ENCODE assay signal across 8 cellular contexts in the genomic region with DNA sequence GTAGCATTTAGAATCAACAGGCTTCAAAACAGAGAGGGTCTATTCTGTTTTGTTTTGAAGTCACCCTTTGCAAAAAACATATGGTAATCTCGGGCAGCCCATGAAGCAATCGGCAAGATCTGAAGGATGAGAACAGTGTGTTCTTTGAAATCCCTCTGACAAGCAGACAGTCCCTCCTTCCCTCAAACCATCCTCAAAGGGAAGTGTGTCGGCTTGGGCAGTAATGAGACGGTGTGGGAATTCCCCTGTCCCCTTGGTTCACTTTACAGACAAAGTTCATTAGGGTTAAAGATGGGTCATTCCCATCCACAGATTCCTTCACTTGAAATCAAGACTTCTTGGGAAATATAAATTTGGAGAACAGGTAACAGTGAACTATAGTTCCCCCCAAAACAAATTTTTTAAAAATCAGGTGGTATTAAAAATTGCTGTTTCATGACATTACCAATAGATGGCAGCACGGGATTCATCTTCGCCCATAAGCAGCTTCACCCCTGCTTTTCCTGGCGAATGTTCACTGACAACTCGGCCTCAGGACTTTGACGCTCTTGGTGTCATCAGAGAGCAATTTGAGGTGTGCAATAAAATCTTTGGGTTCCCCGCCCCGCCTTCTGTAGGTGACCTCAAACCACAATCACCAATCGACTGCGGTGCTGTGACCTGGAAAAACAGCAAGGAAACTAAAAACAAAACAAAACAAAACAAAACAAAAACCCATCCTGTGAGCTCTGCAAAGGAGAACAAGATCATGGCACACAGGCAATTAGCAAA.
DNase-seq lines count a peak whose midpoint lies in the region; ATAC-seq, FAIRE-seq and TF ChIP-seq lines count a peak whose summit lies in the region.

No MANE protein-coding gene starts in this region.

- H3K9ac ChIP-seq in liver (ENCODE audit: low read depth in 1 of 2, low read length in 2 of 2): peak overlapping the region in 1 of 2 donors; percentile 66

- no peak for TF ChIP-seq POLR2A in GM18505 (IDR thresholded peaks at IDR 0.05; ENCODE audit: borderline replicate concordance, extremely low read depth, insufficient read depth, insufficient read length)

- H3K27ac ChIP-seq in liver (ENCODE audit: low read depth in 1 of 2, low read length in 2 of 2): peak overlapping the region; percentile 8 to 28

- DNase-seq in NCI-H2171 (lab: John Stamatoyannopoulos, UW): peak; percentile 62
- DNase-seq in activated CD4-positive, CD25-positive, alpha-beta regulatory T cell (lab: John Stamatoyannopoulos, UW): peak in 3 of 4 experiments; percentile 13 to 37 (median 30)
- DNase-seq in cerebellar cortex (ENCODE audit: low spot score): peak; percentile 58
- peak; percentile 35 to 74 for DNase-seq in stimulated activated CD4-positive, alpha-beta T cell treated with anti-CD3 and anti-CD28 coated beads, Interleukin-4, amount 100 ng/mL, for 4 hours

- peak; percentile 78 for FAIRE-seq in A204.1 (lab: Jason Lieb, UNC)

- H3K4me1 ChIP-seq in liver (ENCODE audit: control insufficient read depth in 4 of 4, insufficient read depth in 4 of 4, low read length in 3 of 4): peaks cover 0 to 12% (median 6%) of the 10 kb centered on the region in 4 donors

- peak; percentile 87 for TF ChIP-seq CTCF in liver (IDR thresholded peaks at IDR 0.05; ENCODE audit: low read depth, low read length, missing input control)

- H3K4me3 ChIP-seq in liver (ENCODE audit: low read depth in 1 of 3, low read length in 3 of 3): no peak overlapping the region

- ATAC-seq in GM18505 (IDR thresholded peaks at IDR 0.05; ENCODE audit: unreplicated experiment): peak; percentile 70
- ATAC-seq in HG03066 (IDR thresholded peaks at IDR 0.05; ENCODE audit: low read depth, unreplicated experiment): peak; percentile 63

- H3K27me3 ChIP-seq in liver (ENCODE audit: control insufficient read depth in 4 of 4, insufficient read depth in 4 of 4, low read length in 3 of 4): no peaks in the 10 kb centered on the region

- H3K36me3 ChIP-seq in liver (ENCODE audit: control insufficient read depth in 4 of 4, insufficient read depth in 3 of 4, low read depth in 1 of 4, low read length in 3 of 4): no peaks in the 10 kb centered on the region

- H3K9me3 ChIP-seq in liver (ENCODE audit: control insufficient read depth in 4 of 4, low read length in 3 of 4): no peaks in the 10 kb centered on the region

- 2% methylated on average over 13 of the region's 13 CpGs for WGBS in liver

- TF ChIP-seq RAD21 in liver (IDR thresholded peaks at IDR 0.05): peak; percentile 97 to 98

TF ChIP-seq in liver, 16 proteins besides CTCF, POLR2A, EP300 and RAD21:
- TF ChIP-seq SP1 (IDR thresholded peaks at IDR 0.05) (peak; percentile 62), NR2F2 (IDR thresholded peaks at IDR 0.05) (no peak), TAF1 (conservative IDR thresholded peaks at IDR 0.05) (no peak), YY1 (IDR thresholded peaks at IDR 0.05) (peak; percentile 26), HNF4G (IDR thresholded peaks at IDR 0.05) (peak; percentile 53), RXRA (IDR thresholded peaks at IDR 0.05) (peak; percentile 51 to 69), FOXA1 (IDR thresholded peaks at IDR 0.05) (no peak), GABPA (IDR thresholded peaks at IDR 0.05 in 1 of 2, conservative IDR thresholded peaks at IDR 0.05 in 1 of 2) (no peak), EGR1 (IDR thresholded peaks at IDR 0.05; ENCODE audit: low read depth in 2 of 2) (no peak), HNF4A (conservative IDR thresholded peaks at IDR 0.05) (peak; percentile 71 to 79), JUND (IDR thresholded peaks at IDR 0.05) (peak in 1 of 2 donors; percentile 24), FOXA2 (IDR thresholded peaks at IDR 0.05) (peak; percentile 10)
- TF ChIP-seq, protein P1, sequence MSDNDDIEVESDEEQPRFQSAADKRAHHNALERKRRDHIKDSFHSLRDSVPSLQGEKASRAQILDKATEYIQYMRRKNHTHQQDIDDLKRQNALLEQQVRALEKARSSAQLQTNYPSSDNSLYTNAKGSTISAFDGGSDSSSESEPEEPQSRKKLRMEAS (IDR thresholded peaks at IDR 0.05): peak; percentile 31
- TF ChIP-seq, protein P2, sequence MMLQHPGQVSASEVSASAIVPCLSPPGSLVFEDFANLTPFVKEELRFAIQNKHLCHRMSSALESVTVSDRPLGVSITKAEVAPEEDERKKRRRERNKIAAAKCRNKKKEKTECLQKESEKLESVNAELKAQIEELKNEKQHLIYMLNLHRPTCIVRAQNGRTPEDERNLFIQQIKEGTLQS (IDR thresholded peaks at IDR 0.05): peak; percentile 49
- TF ChIP-seq, protein P3, sequence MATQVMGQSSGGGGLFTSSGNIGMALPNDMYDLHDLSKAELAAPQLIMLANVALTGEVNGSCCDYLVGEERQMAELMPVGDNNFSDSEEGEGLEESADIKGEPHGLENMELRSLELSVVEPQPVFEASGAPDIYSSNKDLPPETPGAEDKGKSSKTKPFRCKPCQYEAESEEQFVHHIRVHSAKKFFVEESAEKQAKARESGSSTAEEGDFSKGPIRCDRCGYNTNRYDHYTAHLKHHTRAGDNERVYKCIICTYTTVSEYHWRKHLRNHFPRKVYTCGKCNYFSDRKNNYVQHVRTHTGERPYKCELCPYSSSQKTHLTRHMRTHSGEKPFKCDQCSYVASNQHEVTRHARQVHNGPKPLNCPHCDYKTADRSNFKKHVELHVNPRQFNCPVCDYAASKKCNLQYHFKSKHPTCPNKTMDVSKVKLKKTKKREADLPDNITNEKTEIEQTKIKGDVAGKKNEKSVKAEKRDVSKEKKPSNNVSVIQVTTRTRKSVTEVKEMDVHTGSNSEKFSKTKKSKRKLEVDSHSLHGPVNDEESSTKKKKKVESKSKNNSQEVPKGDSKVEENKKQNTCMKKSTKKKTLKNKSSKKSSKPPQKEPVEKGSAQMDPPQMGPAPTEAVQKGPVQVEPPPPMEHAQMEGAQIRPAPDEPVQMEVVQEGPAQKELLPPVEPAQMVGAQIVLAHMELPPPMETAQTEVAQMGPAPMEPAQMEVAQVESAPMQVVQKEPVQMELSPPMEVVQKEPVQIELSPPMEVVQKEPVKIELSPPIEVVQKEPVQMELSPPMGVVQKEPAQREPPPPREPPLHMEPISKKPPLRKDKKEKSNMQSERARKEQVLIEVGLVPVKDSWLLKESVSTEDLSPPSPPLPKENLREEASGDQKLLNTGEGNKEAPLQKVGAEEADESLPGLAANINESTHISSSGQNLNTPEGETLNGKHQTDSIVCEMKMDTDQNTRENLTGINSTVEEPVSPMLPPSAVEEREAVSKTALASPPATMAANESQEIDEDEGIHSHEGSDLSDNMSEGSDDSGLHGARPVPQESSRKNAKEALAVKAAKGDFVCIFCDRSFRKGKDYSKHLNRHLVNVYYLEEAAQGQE (IDR thresholded peaks at IDR 0.05): no peak
- TF ChIP-seq, protein P4, sequence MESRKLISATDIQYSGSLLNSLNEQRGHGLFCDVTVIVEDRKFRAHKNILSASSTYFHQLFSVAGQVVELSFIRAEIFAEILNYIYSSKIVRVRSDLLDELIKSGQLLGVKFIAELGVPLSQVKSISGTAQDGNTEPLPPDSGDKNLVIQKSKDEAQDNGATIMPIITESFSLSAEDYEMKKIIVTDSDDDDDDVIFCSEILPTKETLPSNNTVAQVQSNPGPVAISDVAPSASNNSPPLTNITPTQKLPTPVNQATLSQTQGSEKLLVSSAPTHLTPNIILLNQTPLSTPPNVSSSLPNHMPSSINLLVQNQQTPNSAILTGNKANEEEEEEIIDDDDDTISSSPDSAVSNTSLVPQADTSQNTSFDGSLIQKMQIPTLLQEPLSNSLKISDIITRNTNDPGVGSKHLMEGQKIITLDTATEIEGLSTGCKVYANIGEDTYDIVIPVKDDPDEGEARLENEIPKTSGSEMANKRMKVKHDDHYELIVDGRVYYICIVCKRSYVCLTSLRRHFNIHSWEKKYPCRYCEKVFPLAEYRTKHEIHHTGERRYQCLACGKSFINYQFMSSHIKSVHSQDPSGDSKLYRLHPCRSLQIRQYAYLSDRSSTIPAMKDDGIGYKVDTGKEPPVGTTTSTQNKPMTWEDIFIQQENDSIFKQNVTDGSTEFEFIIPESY (IDR thresholded peaks at IDR 0.05): peak; percentile 17
TF ChIP-seq in liver: peak in this region for 10.
